ENCODE assay signal across 2 cellular contexts in the genomic region with DNA sequence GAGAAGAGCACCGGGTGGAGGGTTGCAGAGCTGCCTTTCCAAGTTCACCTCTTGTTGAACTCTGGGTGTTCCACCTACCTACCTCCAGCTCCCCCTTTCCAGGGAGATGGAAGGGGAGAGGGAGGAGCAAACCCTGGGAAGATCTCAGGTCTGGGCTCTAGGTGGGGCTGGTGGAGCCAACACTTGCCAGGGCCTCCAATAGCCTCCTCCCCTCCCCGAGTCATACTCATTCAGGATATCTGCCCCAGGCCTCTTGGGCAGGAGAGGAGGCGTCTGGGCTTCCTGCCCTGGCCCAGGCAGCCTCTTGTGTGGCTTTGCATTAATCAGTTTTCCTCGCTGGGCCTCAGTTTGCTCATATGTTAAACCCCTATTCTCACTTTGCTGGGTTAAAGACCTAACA.
TF ChIP-seq lines count a peak whose summit lies in the region.

No MANE protein-coding gene starts in this region.

TF ChIP-seq in HCT116, 20 proteins besides CTCF, POLR2A, EP300 and RAD21 (continued from another document):
- TF ChIP-seq REST (IDR thresholded peaks at IDR 0.05; ENCODE audit: low read depth) = no peak
- no peak for TF ChIP-seq JUND (IDR thresholded peaks at IDR 0.05)
- no peak for TF ChIP-seq FOSL1 (IDR thresholded peaks at IDR 0.05; ENCODE audit: low read depth)
- TF ChIP-seq EZH2phosphoT487 (IDR thresholded peaks at IDR 0.05; ENCODE audit: borderline replicate concordance) = no peak
- no peak for TF ChIP-seq MAX (IDR thresholded peaks at IDR 0.05)
- TF ChIP-seq POLR2AphosphoS5 (IDR thresholded peaks at IDR 0.05; ENCODE audit: low read depth, low read length) = no peak
- TF ChIP-seq EGR1 (IDR thresholded peaks at IDR 0.05; ENCODE audit: low read depth) = no peak
- no peak for TF ChIP-seq ZFX (IDR thresholded peaks at IDR 0.05)
- TF ChIP-seq SRF (IDR thresholded peaks at IDR 0.05; ENCODE audit: low read depth) = no peak
- no peak for TF ChIP-seq ZBTB33 (IDR thresholded peaks at IDR 0.05; ENCODE audit: extremely low read depth, insufficient replicate concordance, low read length)
- no peak for TF ChIP-seq ZNF274 (IDR thresholded peaks at IDR 0.05; ENCODE audit: low read depth, low read length)
- TF ChIP-seq CBX3 (IDR thresholded peaks at IDR 0.05; ENCODE audit: low read depth) = no peak
- no peak for TF ChIP-seq SIN3A (IDR thresholded peaks at IDR 0.05; ENCODE audit: low read depth)
- TF ChIP-seq CEBPB (IDR thresholded peaks at IDR 0.05; ENCODE audit: low read depth) = no peak
- TF ChIP-seq EZH2 (IDR thresholded peaks at IDR 0.05) = no peak
- no peak for TF ChIP-seq TCF7L2 (IDR thresholded peaks at IDR 0.05; ENCODE audit: borderline replicate concordance, extremely low read depth, insufficient read depth, insufficient read length)
- no peak for TF ChIP-seq YY1 (IDR thresholded peaks at IDR 0.05; ENCODE audit: extremely low read depth, insufficient replicate concordance, low read depth, low read length)

TF ChIP-seq in SK-N-SH treated with all-trans-retinoic acid at 6 μM for 48 hours, 23 proteins besides CTCF, POLR2A, EP300 and RAD21 (continued from another document):
- TF ChIP-seq PATZ1 (CRISPR knock-in tag; IDR thresholded peaks at IDR 0.05; ENCODE audit: borderline replicate concordance) = no peak
- no peak for TF ChIP-seq POU6F1 (CRISPR knock-in tag; IDR thresholded peaks at IDR 0.05; ENCODE audit: borderline replicate concordance, low read depth)
- no peak for TF ChIP-seq ZNF70 (CRISPR knock-in tag; IDR thresholded peaks at IDR 0.05)
- TF ChIP-seq TCF4 (CRISPR knock-in tag; IDR thresholded peaks at IDR 0.05; ENCODE audit: borderline replicate concordance) = no peak
